ENCODE assay signal across 32 cellular contexts in genomic region chr21:33551664-33552063, GRCh38.
"Had no signal": no experiment of that assay in that cellular context is flagged by ENCODE, and none has a peak within 500 bp of the region (broad histone marks: within the 10 kb centered on the region; RNA-seq: fewer than 3 reads in every experiment).

No MANE protein-coding gene starts in this region.

- ATAC-seq: activated CD8-positive, alpha-beta memory T cell treated with anti-CD3 and anti-CD28 coated beads, Interleukin-2, amount 10 ng/mL, durations not matched to agents 7 days and 5 days; gastrocnemius medialis had no signal

- H3K27me3 ChIP-seq: adrenal gland, body of pancreas, gastrocnemius medialis, heart left ventricle had no signal

- H3K27ac Mint-ChIP-seq: activated CD4-positive, alpha-beta T cell treated with anti-CD3 and anti-CD28 coated beads, Interleukin-2, amount 10 ng/mL, durations not matched to agents 7 days and 5 days; activated CD8-positive, alpha-beta memory T cell treated with anti-CD3 and anti-CD28 coated beads, Interleukin-2, amount 10 ng/mL, durations not matched to agents 7 days and 5 days; activated CD8-positive, alpha-beta T cell treated with anti-CD3 and anti-CD28 coated beads, Interleukin-2, amount 10 ng/mL, durations not matched to agents 7 days and 5 days; activated naive CD4-positive, alpha-beta T cell treated with anti-CD3 and anti-CD28 coated beads for 36 hours; activated naive CD4-positive, alpha-beta T cell treated with anti-CD3 and anti-CD28 coated beads, Interleukin-2, amount 50 U/mL, for 24 hours; activated naive CD8-positive, alpha-beta T cell treated with anti-CD3 and anti-CD28 coated beads, Interleukin-2, amount 50 U/mL, for 24 hours; activated T-helper 1 cell treated with anti-CD3 and anti-CD28 coated beads, Interleukin-12 subunit alpha, Interleukin-12 subunit beta, Interleukin-2, Interleukin-4 antibody, amounts not matched to agents 30 ng/mL and 10 ng/mL and 1 ng/mL, durations not matched to agents 14 hours and 24 hours and 36 hours; activated T-helper 2 cell treated with anti-CD3 and anti-CD28 coated beads, Interferon-gamma antibody, Interleukin-2, Interleukin-4, amounts not matched to agents 10 μg/mL and 5 μg/mL and 100 μg/mL, durations not matched to agents 14 hours and 24 hours and 36 hours; endodermal cell had no signal

- FAIRE-seq: colon had no signal

- H3K9me3 ChIP-seq: adrenal gland, body of pancreas, gastrocnemius medialis, heart left ventricle had no signal

- H3K4me3 ChIP-seq: adrenal gland, body of pancreas, gastrocnemius medialis, heart left ventricle had no signal

- H3K27ac ChIP-seq: adrenal gland, body of pancreas, gastrocnemius medialis, heart left ventricle had no signal

- DNase-seq: activated CD4-positive, alpha-beta T cell treated with anti-CD3 and anti-CD28 coated beads for 36 hours; activated CD4-positive, alpha-beta T cell treated with anti-CD3 and anti-CD28 coated beads, Interleukin-2, amount 10 ng/mL, durations not matched to agents 7 days and 5 days; activated CD4-positive, alpha-beta T cell treated with anti-CD3 and anti-CD28 coated beads, Interleukin-2, amount 50 U/mL, for 4 hours; activated CD4-positive, CD25-positive, alpha-beta regulatory T cell; activated CD4-positive, CD25-positive, alpha-beta regulatory T cell treated with anti-CD3 and anti-CD28 coated beads, Interleukin-2, amount 50 U/mL, for 72 hours; activated CD8-positive, alpha-beta memory T cell treated with anti-CD3 and anti-CD28 coated beads, Interleukin-2, amount 10 ng/mL, durations not matched to agents 7 days and 5 days; activated CD8-positive, alpha-beta memory T cell treated with anti-CD3 and anti-CD28 coated beads, Interleukin-2, amount 50 U/mL, for 4 hours; activated CD8-positive, alpha-beta T cell treated with anti-CD3 and anti-CD28 coated beads, Interleukin-2, amount 10 ng/mL, durations not matched to agents 7 days and 5 days; activated effector memory CD4-positive, alpha-beta T cell treated with anti-CD3 and anti-CD28 coated beads, Interleukin-2, amount 50 U/mL, for 16 hours; activated naive CD4-positive, alpha-beta T cell treated with anti-CD3 and anti-CD28 coated beads for 36 hours; activated naive CD8-positive, alpha-beta T cell treated with anti-CD3 and anti-CD28 coated beads for 36 hours; activated naive CD8-positive, alpha-beta T cell treated with anti-CD3 and anti-CD28 coated beads, Interleukin-2, amount 50 U/mL, for 24 hours; activated T-cell treated with anti-CD3 and anti-CD28 coated beads, Interleukin-2, amount 50 U/mL, for 1 hour; activated T-cell treated with anti-CD3 and anti-CD28 coated beads, Interleukin-2, amount 50 U/mL, for 48 hours; adrenal gland; amygdala; aorta; body of pancreas; caudate nucleus; cortex of kidney; dermis blood vessel endothelial cell; effector CD4-positive, alpha-beta T cell; endodermal cell; foreskin fibroblast; gastrocnemius medialis; glutamatergic neuron; heart left ventricle; T-helper 2 cell had no signal

- H3K9me3 Mint-ChIP-seq: activated naive CD4-positive, alpha-beta T cell treated with anti-CD3 and anti-CD28 coated beads for 36 hours; activated naive CD4-positive, alpha-beta T cell treated with anti-CD3 and anti-CD28 coated beads, Interleukin-2, amount 50 U/mL, for 24 hours; activated naive CD8-positive, alpha-beta T cell treated with anti-CD3 and anti-CD28 coated beads for 36 hours; activated naive CD8-positive, alpha-beta T cell treated with anti-CD3 and anti-CD28 coated beads, Interleukin-2, amount 50 U/mL, for 24 hours; activated T-helper 1 cell treated with anti-CD3 and anti-CD28 coated beads, Interleukin-12 subunit alpha, Interleukin-12 subunit beta, Interleukin-2, Interleukin-4 antibody, amounts not matched to agents 30 ng/mL and 10 ng/mL and 1 ng/mL, durations not matched to agents 14 hours and 24 hours and 36 hours; activated T-helper 2 cell treated with anti-CD3 and anti-CD28 coated beads, Interferon-gamma antibody, Interleukin-2, Interleukin-4, amounts not matched to agents 10 μg/mL and 5 μg/mL and 100 μg/mL, durations not matched to agents 14 hours and 24 hours and 36 hours; endodermal cell had no signal

- H3K4me3 Mint-ChIP-seq: activated CD4-positive, alpha-beta T cell treated with anti-CD3 and anti-CD28 coated beads for 36 hours; activated CD4-positive, alpha-beta T cell treated with anti-CD3 and anti-CD28 coated beads, Interleukin-2, amount 10 ng/mL, durations not matched to agents 7 days and 5 days; activated CD8-positive, alpha-beta memory T cell treated with anti-CD3 and anti-CD28 coated beads, Interleukin-2, amount 10 ng/mL, durations not matched to agents 7 days and 5 days; activated CD8-positive, alpha-beta T cell treated with anti-CD3 and anti-CD28 coated beads, Interleukin-2, amount 10 ng/mL, durations not matched to agents 7 days and 5 days; activated naive CD4-positive, alpha-beta T cell treated with anti-CD3 and anti-CD28 coated beads for 36 hours; activated naive CD4-positive, alpha-beta T cell treated with anti-CD3 and anti-CD28 coated beads, Interleukin-2, amount 50 U/mL, for 24 hours; activated naive CD8-positive, alpha-beta T cell treated with anti-CD3 and anti-CD28 coated beads for 36 hours; activated naive CD8-positive, alpha-beta T cell treated with anti-CD3 and anti-CD28 coated beads, Interleukin-2, amount 50 U/mL, for 24 hours; activated T-helper 1 cell treated with anti-CD3 and anti-CD28 coated beads, Interleukin-12 subunit alpha, Interleukin-12 subunit beta, Interleukin-2, Interleukin-4 antibody, amounts not matched to agents 30 ng/mL and 10 ng/mL and 1 ng/mL, durations not matched to agents 14 hours and 24 hours and 36 hours; endodermal cell had no signal

- H3K27me3 Mint-ChIP-seq: activated CD4-positive, alpha-beta T cell treated with anti-CD3 and anti-CD28 coated beads for 36 hours; activated CD4-positive, alpha-beta T cell treated with anti-CD3 and anti-CD28 coated beads, Interleukin-2, amount 10 ng/mL, durations not matched to agents 7 days and 5 days; activated CD8-positive, alpha-beta memory T cell treated with anti-CD3 and anti-CD28 coated beads, Interleukin-2, amount 10 ng/mL, durations not matched to agents 7 days and 5 days; activated naive CD4-positive, alpha-beta T cell treated with anti-CD3 and anti-CD28 coated beads, Interleukin-2, amount 50 U/mL, for 24 hours; activated naive CD8-positive, alpha-beta T cell treated with anti-CD3 and anti-CD28 coated beads for 36 hours; activated naive CD8-positive, alpha-beta T cell treated with anti-CD3 and anti-CD28 coated beads, Interleukin-2, amount 50 U/mL, for 24 hours had no signal
